22 cellular contexts compared by ENCODE assay signal in the genomic region with DNA sequence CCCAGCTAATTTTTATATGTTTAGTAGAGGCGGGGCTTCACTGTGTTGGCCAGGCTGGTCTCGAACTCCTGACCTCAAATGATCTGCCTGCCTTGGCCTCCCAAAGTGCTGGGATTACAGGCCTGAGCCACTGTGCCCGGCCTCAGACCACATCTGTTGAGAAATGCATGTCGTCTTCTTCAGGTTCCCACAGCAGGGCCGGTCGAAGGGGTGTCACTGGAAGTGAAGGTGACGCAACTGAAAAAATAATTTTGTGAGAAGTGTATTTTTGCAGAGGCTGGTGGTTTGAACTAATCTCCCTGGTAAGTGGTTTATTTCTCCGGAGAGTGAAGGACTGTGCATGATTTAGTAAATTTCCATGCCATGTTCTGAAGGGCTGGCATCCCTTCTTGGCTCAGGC. TPM values are rescaled to one million over a fixed set of nuclear protein-coding genes. Genes with fewer than 3 reads are reported as not detected.
DNase-seq lines count a peak whose midpoint lies in the region; ATAC-seq and TF ChIP-seq lines count a peak whose summit lies in the region.
"Had no signal": no experiment of that assay in that cellular context is flagged by ENCODE, and none has a peak within 500 bp of the region (broad histone marks: within the 10 kb centered on the region; RNA-seq: fewer than 3 reads in every experiment).

No MANE protein-coding gene starts in this region.

- H2AK5ac ChIP-seq in H9 (ENCODE audit: insufficient read length, low read length) = no peak overlapping the region

- H3K4me1 Mint-ChIP-seq in H9 (peaks cover 20 to 25% of the 10 kb centered on the region in 2 experiments), endodermal cell (peaks cover 22% of the 10 kb centered on the region)
- H3K4me1 Mint-ChIP-seq: CD8-positive, alpha-beta memory T cell had no signal

- no peak overlapping the region for H4K5ac ChIP-seq in H9 (ENCODE audit: insufficient read length, low read depth, low read length)

- H3K14ac ChIP-seq in H9 (ENCODE audit: insufficient read depth, low read length) = no peak overlapping the region

- H3K36me3 ChIP-seq in endodermal cell (ENCODE audit: control insufficient read depth, insufficient read depth, low read length) = peaks cover 7% of the 10 kb centered on the region
- H3K36me3 ChIP-seq: SJCRH30 had no signal

- H3K4me3 ChIP-seq in endodermal cell (ENCODE audit: low read length) = no peak overlapping the region
- H3K4me3 ChIP-seq: SJCRH30 had no signal

- no peak overlapping the region for H2BK5ac ChIP-seq in H9 (ENCODE audit: insufficient read length, low read length)

- no peak overlapping the region for H2BK120ac ChIP-seq in H9 (ENCODE audit: low read depth, low read length, poor library complexity, severe bottlenecking)

- no peaks in the 10 kb centered on the region for H3K79me2 ChIP-seq in H9 (ENCODE audit: insufficient read depth, low read length)

- H3K4ac ChIP-seq in H9 (ENCODE audit: low read depth, low read length) = no peak overlapping the region

- H2BK15ac ChIP-seq in H9 (ENCODE audit: low read depth, low read length) = no peak overlapping the region

- no peak overlapping the region for H2AFZ ChIP-seq in H9 (ENCODE audit: low read length)

- no peaks in the 10 kb centered on the region for H3K9me3 Mint-ChIP-seq in H9
- H3K9me3 Mint-ChIP-seq in endodermal cell = no peaks in the 10 kb centered on the region
- H3K9me3 Mint-ChIP-seq: CD8-positive, alpha-beta memory T cell; HFFc6; T-helper 1 cell treated with Interleukin-12 subunit alpha and Interleukin-12 subunit beta and Interleukin-4 antibody, amounts not matched to agents 30 μg/mL and 1 μg/mL, for 36 hours had no signal

- no peaks in the 10 kb centered on the region; the same call in 1 of the 2 replicates for H3K4me1 ChIP-seq in H9 (ENCODE audit: insufficient read depth, low read length)
- peaks cover 4% of the 10 kb centered on the region for H3K4me1 ChIP-seq in endodermal cell (ENCODE audit: control insufficient read depth, insufficient read depth, low read length)
- H3K4me1 ChIP-seq: SJCRH30 had no signal

- H3K36me3 Mint-ChIP-seq in H9 (ENCODE audit: insufficient read depth in 1 of 3, low read depth in 3 of 3) (peaks cover 20 to 40% (median 23%) of the 10 kb centered on the region in 3 experiments), endodermal cell (ENCODE audit: low read depth) (peaks cover 13% of the 10 kb centered on the region)
- H3K36me3 Mint-ChIP-seq: CD8-positive, alpha-beta memory T cell had no signal

- H3K79me1 ChIP-seq in H9 (ENCODE audit: insufficient read depth, low read depth, low read length, poor library complexity, severe bottlenecking) = no peaks in the 10 kb centered on the region

- H3K23me2 ChIP-seq in H9 (ENCODE audit: insufficient read length, low read depth, low read length, poor library complexity, severe bottlenecking) = no peaks in the 10 kb centered on the region

- no peak overlapping the region for H3K27ac ChIP-seq in H9 (ENCODE audit: insufficient read length, low read depth, low read length)
- no peak overlapping the region for H3K27ac ChIP-seq in endodermal cell (ENCODE audit: low read depth, low read length)
- H3K27ac ChIP-seq: SJCRH30 had no signal

- no peak overlapping the region for H3K23ac ChIP-seq in H9 (ENCODE audit: insufficient read length, low read depth, low read length)

- H3K9me3 ChIP-seq in H9 (ENCODE audit: control insufficient read depth, low read depth, low read length) (no peaks in the 10 kb centered on the region), endodermal cell (ENCODE audit: control insufficient read depth, low read length) (peaks cover 4% of the 10 kb centered on the region)
- H3K9me3 ChIP-seq: SJCRH30 had no signal

- no peak overlapping the region for H3K18ac ChIP-seq in H9 (ENCODE audit: insufficient read length, low read depth, low read length)

- no peak overlapping the region for H2BK12ac ChIP-seq in H9 (ENCODE audit: insufficient read length, low read depth, low read length)

- H4K8ac ChIP-seq in H9 (replicated peaks; ENCODE audit: insufficient read length, low read depth, low read length) = no peak overlapping the region

- no peak for DNase-seq in H9
- DNase-seq in MV-4-11 (lab: John Stamatoyannopoulos, UW) = peak; percentile 97
- peak; percentile 39 for DNase-seq in SKM-1 (lab: John Stamatoyannopoulos, UW; ENCODE audit: unreplicated experiment)
- DNase-seq in endodermal cell = peak; percentile 46
- no peak for DNase-seq in GOT3 (lab: John Stamatoyannopoulos, UW)
- no peak for DNase-seq in activated naive CD4-positive, alpha-beta T cell (lab: John Stamatoyannopoulos, UW)
- DNase-seq: AML-193; Calu3; CD8-positive, alpha-beta memory T cell; DMS153; HFFc6; KG1; NCI-H1417; NCI-H1694 treated with DMSO at 0.1 percent for 48 hours; NCI-H2081 treated with DMSO at 0.1 percent for 48 hours; NCI-H2171 treated with DMSO at 0.1 percent for 48 hours; NCI-H524 treated with DMSO at 0.1 percent for 48 hours; SJCRH30 had no signal

- no peak overlapping the region for H2BK20ac ChIP-seq in H9 (ENCODE audit: low read depth, low read length, poor library complexity, severe bottlenecking)

- WGBS in H9 (ENCODE audit: extremely low coverage, insufficient read length, low lambda C conversion rate) = no CpG with 5 or more reads among the region's 8 CpGs
- WGBS in endodermal cell (ENCODE audit: insufficient coverage in 1 of 2, insufficient read length in 1 of 2), 2 experiments = 85 to 96% methylated on average over 6 to 8 of the region's 8 CpGs

- H4K91ac ChIP-seq in H9 (ENCODE audit: insufficient read length, low read depth, low read length) = no peak overlapping the region

- no peak for ATAC-seq in HG03108 (IDR thresholded peaks at IDR 0.05; ENCODE audit: unreplicated experiment)
- ATAC-seq: Panc1 had no signal

- no peak overlapping the region for H3K4me3 Mint-ChIP-seq in H9
- H3K4me3 Mint-ChIP-seq in endodermal cell = no peak overlapping the region
- H3K4me3 Mint-ChIP-seq: CD8-positive, alpha-beta memory T cell; HFFc6; T-helper 1 cell treated with Interleukin-12 subunit alpha and Interleukin-12 subunit beta and Interleukin-4 antibody, amounts not matched to agents 30 μg/mL and 1 μg/mL, for 36 hours had no signal

- no peaks in the 10 kb centered on the region; the same call in 1 of the 2 replicates for H3K27me3 Mint-ChIP-seq in H9 (ENCODE audit: low read depth)
- no peaks in the 10 kb centered on the region for H3K27me3 Mint-ChIP-seq in endodermal cell (ENCODE audit: insufficient read depth)

- no peak overlapping the region for H3K4me2 ChIP-seq in H9 (ENCODE audit: insufficient read depth, insufficient read length, low read length)

- no peak overlapping the region for H3K56ac ChIP-seq in H9 (ENCODE audit: insufficient read length, low read depth, low read length)

- no peaks in the 10 kb centered on the region for H3K27me3 ChIP-seq in H9 (ENCODE audit: insufficient read depth, low read length)
- no peaks in the 10 kb centered on the region for H3K27me3 ChIP-seq in endodermal cell (ENCODE audit: control insufficient read depth, insufficient read depth, low read length, poor library complexity, severe bottlenecking)
- H3K27me3 ChIP-seq: SJCRH30 had no signal

- no peak for TF ChIP-seq CTCF in H9 (conservative IDR thresholded peaks at IDR 0.05)
- TF ChIP-seq CTCF in endodermal cell (conservative IDR thresholded peaks at IDR 0.05) = no peak

- H3K27ac Mint-ChIP-seq in H9 (peak overlapping the region; percentile 19 to 92 (median 84); a peak in 4 of 7 replicates), endodermal cell (no peak overlapping the region)
- H3K27ac Mint-ChIP-seq: CD8-positive, alpha-beta memory T cell; HFFc6; T-helper 1 cell treated with Interleukin-12 subunit alpha and Interleukin-12 subunit beta and Interleukin-4 antibody, amounts not matched to agents 30 μg/mL and 1 μg/mL, for 36 hours had no signal

- no peaks in the 10 kb centered on the region for H4K20me1 ChIP-seq in H9 (ENCODE audit: control insufficient read depth, insufficient read depth, insufficient read length)

- H3T11ph ChIP-seq in H9 (ENCODE audit: low read length) = no peak overlapping the region

- no peak overlapping the region for H3K9ac ChIP-seq in H9 (ENCODE audit: extremely low read depth, insufficient read length, low read length)
- no peak overlapping the region for H3K9ac ChIP-seq in endodermal cell (ENCODE audit: extremely low read depth, low read length, poor library complexity, severe bottlenecking)

RNA-seq across cellular contexts. Expression of a gene that starts 33.4 kb away (rescaled TPM):
- total RNA-seq in H9 (2021) (4.2 and 4.4 TPM in 2 replicates), endodermal cell (1 to 10 TPM; 3.0 to 5.6 TPM)
- 1.3 TPM for polyA plus RNA-seq in endodermal cell (2013, experiment 1 of 2)
- polyA plus RNA-seq in endodermal cell (2013, experiment 2 of 2) = 0.21 TPM
- total RNA-seq: CD8-positive, alpha-beta memory T cell; HT1080 had no signal
- polyA plus RNA-seq: CD8-positive, alpha-beta memory T cell had no signal

Comparison
In these comparisons a context has a peak if more than half of its experiments do, and no peak if none do; other contexts are left out.
1. DNase-seq: peak in MV-4-11 (single experiment), SKM-1 (single experiment) and endodermal cell (single experiment); none in H9 (single experiment), GOT3 (single experiment) and activated naive CD4-positive, alpha-beta T cell (0 of 4).